Comparison of ENCODE assay signal across 8 cellular contexts in the genomic region with DNA sequence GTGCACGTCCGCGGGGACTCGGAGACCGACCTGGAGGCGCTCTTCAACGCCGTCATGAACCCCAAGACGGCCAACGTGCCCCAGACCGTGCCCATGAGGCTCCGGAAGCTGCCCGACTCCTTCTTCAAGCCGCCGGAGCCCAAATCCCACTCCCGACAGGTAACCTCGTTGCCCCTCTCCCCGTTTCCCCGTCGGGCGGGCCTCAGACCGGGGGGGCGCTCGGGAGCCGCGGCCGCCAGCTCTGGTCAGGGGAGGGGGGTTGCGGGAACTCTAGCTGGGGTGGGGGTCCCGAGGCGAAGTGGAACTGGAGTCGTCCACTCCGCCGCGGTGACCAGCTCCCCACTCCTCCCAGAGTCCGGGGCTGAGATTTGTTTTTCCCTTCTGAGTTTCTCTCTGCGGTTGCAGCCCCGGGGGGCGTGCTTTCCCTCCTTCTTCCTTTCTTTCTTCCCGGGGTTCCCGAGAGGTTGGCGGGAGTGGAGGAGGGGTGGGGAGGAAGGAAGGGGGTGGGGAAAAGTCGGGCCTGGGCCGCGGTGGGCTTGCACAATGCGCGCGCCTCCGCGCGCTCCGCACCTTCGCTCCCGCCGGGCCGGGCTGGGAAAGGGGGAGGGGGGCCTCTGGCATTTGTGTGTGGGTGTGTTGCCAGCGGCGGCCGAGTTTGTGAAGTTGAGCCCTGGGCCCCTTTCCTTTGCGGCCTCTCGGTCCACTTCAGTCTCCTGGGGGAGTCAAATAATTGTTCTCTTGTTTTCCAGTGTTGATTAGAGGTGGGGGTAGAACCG. TPM values are rescaled to one million over a fixed set of nuclear protein-coding genes. Genes with fewer than 3 reads are reported as not detected.
DNase-seq lines count a peak whose midpoint lies in the region; ATAC-seq and TF ChIP-seq lines count a peak whose summit lies in the region.

No MANE protein-coding gene starts in this region.

- no peaks in the 10 kb centered on the region for H3K79me2 ChIP-seq in parathyroid adenoma

- H3K36me3 ChIP-seq in ES-I3 (ENCODE audit: insufficient read depth, low read length) (no peaks in the 10 kb centered on the region), ascending aorta (peaks cover 0 to 13% of the 10 kb centered on the region in 2 donors), left ventricle myocardium inferior (peaks cover 10% of the 10 kb centered on the region), parathyroid adenoma (ENCODE audit: control insufficient read depth, insufficient read depth, low read length) (no peaks in the 10 kb centered on the region)

- H3K9ac ChIP-seq in ES-I3 (ENCODE audit: low read depth, low read length) (peak overlapping the region; percentile 89), parathyroid adenoma (no peak overlapping the region)

- DNase-seq in Jurkat, Clone E6-1 (ENCODE audit: low read depth, low spot score): no peak
- DNase-seq in ascending aorta (ENCODE audit: low spot score in 2 of 2): peak in 1 of 2 donors; percentile 86
- DNase-seq in left ventricle myocardium inferior: peak; percentile 73
- no peak for DNase-seq in stimulated activated naive CD4-positive, alpha-beta T cell treated with Interleukin-2 at 50 U/mL for 16 hours (lab: John Stamatoyannopoulos, UW)
- no peak for DNase-seq in NCI-H1436 treated with DMSO at 0.1 percent for 48 hours (lab: John Stamatoyannopoulos, UW)

- intact Hi-C loops in ascending aorta (cut with DNase I): loop anchor here (2.0 to 5.0 kb wide), 6 partner anchors 46 to 236 kb away; a partner anchor contains a TSS
- intact Hi-C loops in left ventricle myocardium inferior (cut with micrococcal nuclease): no loop called here

- H3K4me1 ChIP-seq in ES-I3 (ENCODE audit: insufficient read depth, low read length) (peaks cover 20% of the 10 kb centered on the region), ascending aorta (peaks cover 0 to 17% of the 10 kb centered on the region in 2 donors), left ventricle myocardium inferior (peaks cover 62% of the 10 kb centered on the region), parathyroid adenoma (no peaks in the 10 kb centered on the region)

- peak overlapping the region; percentile 75 for H3K4me2 ChIP-seq in parathyroid adenoma (ENCODE audit: low read length)

- H3K27ac ChIP-seq in ascending aorta: peak overlapping the region; percentile 99 to 100
- peak overlapping the region; percentile 99 for H3K27ac ChIP-seq in left ventricle myocardium inferior (replicated peaks)
- peak overlapping the region; percentile 83 for H3K27ac ChIP-seq in parathyroid adenoma

- peak overlapping the region; percentile 81 for H2AFZ ChIP-seq in parathyroid adenoma

- peak overlapping the region; percentile 18 for H3K4me3 ChIP-seq in Jurkat, Clone E6-1 (ENCODE audit: low read length)
- peak overlapping the region; percentile 89 for H3K4me3 ChIP-seq in ascending aorta
- peak overlapping the region; percentile 94 for H3K4me3 ChIP-seq in left ventricle myocardium inferior
- H3K4me3 ChIP-seq in parathyroid adenoma (ENCODE audit: low read depth, low read length): peak overlapping the region; percentile 66

- no peaks in the 10 kb centered on the region for H3K9me3 ChIP-seq in ES-I3 (ENCODE audit: control insufficient read depth, insufficient read depth, low read length)
- H3K9me3 ChIP-seq in ascending aorta: no peaks in the 10 kb centered on the region
- no peaks in the 10 kb centered on the region for H3K9me3 ChIP-seq in left ventricle myocardium inferior (replicated peaks)
- H3K9me3 ChIP-seq in parathyroid adenoma (ENCODE audit: control insufficient read depth, low read length): no peaks in the 10 kb centered on the region

- no peak for ATAC-seq in GM18498 (IDR thresholded peaks at IDR 0.05; ENCODE audit: unreplicated experiment)

- TF ChIP-seq CTCF in ascending aorta (IDR thresholded peaks at IDR 0.05) (peak in 1 of 3 experiments; percentile 23), left ventricle myocardium inferior (IDR thresholded peaks at IDR 0.05; ENCODE audit: borderline replicate concordance) (no peak), parathyroid adenoma (IDR thresholded peaks at IDR 0.05) (no peak)

- H3K27me3 ChIP-seq in ascending aorta (no peaks in the 10 kb centered on the region), left ventricle myocardium inferior (ENCODE audit: low read depth) (no peaks in the 10 kb centered on the region), parathyroid adenoma (ENCODE audit: control insufficient read depth, insufficient read depth, low read length) (no peaks in the 10 kb centered on the region)

RNA-seq across cellular contexts. Expression of a gene that starts 1.0 kb away (rescaled TPM):
- polyA plus RNA-seq in Jurkat, Clone E6-1 (2012; ENCODE audit: insufficient read depth, insufficient read length): 5.6 TPM
- total RNA-seq in ascending aorta (516 TPM), left ventricle myocardium inferior (67.9 TPM)

Comparison
In these comparisons a context has a peak if more than half of its experiments do, and no peak if none do; other contexts are left out.
1. H3K4me3 ChIP-seq: peak in every context shown above with its lines; median percentile 94 in left ventricle myocardium inferior; 89 in ascending aorta; 66 in parathyroid adenoma; 18 in Jurkat, Clone E6-1.